35 cellular contexts compared by ENCODE assay signal in genomic region chr1:98644510-98644909, GRCh38.
"Had no signal": no experiment of that assay in that cellular context is flagged by ENCODE, and none has a peak within 500 bp of the region (broad histone marks: within the 10 kb centered on the region; RNA-seq: fewer than 3 reads in every experiment).

No MANE protein-coding gene starts in this region.

- H3K36me3 ChIP-seq: MG63 had no signal

- H3K4me3 ChIP-seq: MG63 had no signal

- DNase-seq: Karpas-422, Kasumi-1, MG63, MM.1S, MV-4-11, NCI-H1048, NCI-H1092, NCI-H1092 treated with DMSO at 0.1 percent for 48 hours, NCI-H1105, NCI-H1105 treated with DMSO at 0.1 percent for 48 hours, NCI-H1417, NCI-H1417 treated with DMSO at 0.1 percent for 48 hours, NCI-H1436, NCI-H1436 treated with DMSO at 0.1 percent for 48 hours, NCI-H146, NCI-H1694, NCI-H1694 treated with DMSO at 0.1 percent for 48 hours, NCI-H187, NCI-H187 treated with DMSO at 0.1 percent for 48 hours, NCI-H1930, NCI-H2029, NCI-H2029 treated with DMSO at 0.1 percent for 48 hours, NCI-H2081, NCI-H2081 treated with DMSO at 0.1 percent for 48 hours, NCI-H2107, NCI-H2171, NCI-H2171 treated with DMSO at 0.1 percent for 48 hours, NCI-H2227 treated with DMSO at 0.1 percent for 48 hours, NCI-H226, NCI-H345, NCI-H446, NCI-H446 treated with DMSO at 0.1 percent for 48 hours, NCI-H510A, NCI-H510A treated with DMSO at 0.1 percent for 48 hours, NCI-H524 had no signal

- H3K27me3 ChIP-seq: MG63 had no signal
